ENCODE assay signal across 8 cellular contexts in genomic region chr15:69760890-69761568, GRCh38.
DNase-seq lines count a peak whose midpoint lies in the region; ATAC-seq and TF ChIP-seq lines count a peak whose summit lies in the region.

No MANE protein-coding gene starts in this region.

- H3K4me1 Mint-ChIP-seq in T-helper 17 cell (peaks cover 74% of the 10 kb centered on the region), endodermal cell (no peaks in the 10 kb centered on the region)

- no peaks in the 10 kb centered on the region for H3K36me3 ChIP-seq in adrenal gland (replicated peaks in 1 of 2)
- no peaks in the 10 kb centered on the region for H3K36me3 ChIP-seq in endodermal cell (ENCODE audit: control insufficient read depth, insufficient read depth, low read length)

- H3K9ac ChIP-seq in endodermal cell (ENCODE audit: extremely low read depth, low read length, poor library complexity, severe bottlenecking) = no peak overlapping the region

- intact Hi-C loops in adrenal gland (cut with DNase I) = no loop called here

- 49 to 50% (median 49%) methylated on average over 7 of the region's 7 CpGs for WGBS in adrenal gland, 4 donors
- 87 to 88% methylated on average over 5 to 7 of the region's 7 CpGs for WGBS in endodermal cell (ENCODE audit: insufficient coverage in 1 of 2, insufficient read length in 1 of 2), 2 experiments

- no peak overlapping the region for H3K4me3 ChIP-seq in adrenal gland
- no peak overlapping the region for H3K4me3 ChIP-seq in endodermal cell (ENCODE audit: low read length)

- peak overlapping the region in 2 of 5 donors; percentile 49 to 82 for H3K27ac ChIP-seq in adrenal gland
- H3K27ac ChIP-seq in endodermal cell (ENCODE audit: low read depth, low read length) = no peak overlapping the region

- DNase-seq in T-helper 17 cell (peak; percentile 23 to 68 (median 53)), adrenal gland (peak; percentile 36 to 91 (median 74)), kidney glomerular epithelial cell (lab: John Stamatoyannopoulos, UW) (peak; percentile 98), endodermal cell (no peak), NCI-H187 (lab: John Stamatoyannopoulos, UW) (no peak)
- peak; percentile 57 to 84 (median 70) for DNase-seq in stimulated activated CD4-positive, alpha-beta T cell treated with anti-CD3 and anti-CD28 coated beads, TNF-alpha, amount 100 ng/mL, for 48 hours (ENCODE audit: low read depth in 3 of 3)

- H3K27ac Mint-ChIP-seq in T-helper 17 cell (peak overlapping the region; percentile 22), endodermal cell (no peak overlapping the region)

- no peaks in the 10 kb centered on the region for H3K9me3 ChIP-seq in T-helper 17 cell (ENCODE audit: control insufficient read depth, low read length, poor library complexity, severe bottlenecking)
- H3K9me3 ChIP-seq in adrenal gland (replicated peaks in 1 of 3) = no peaks in the 10 kb centered on the region
- no peaks in the 10 kb centered on the region for H3K9me3 ChIP-seq in endodermal cell (ENCODE audit: control insufficient read depth, low read length)

- TF ChIP-seq CTCF in adrenal gland (IDR thresholded peaks at IDR 0.05) (no peak), endodermal cell (conservative IDR thresholded peaks at IDR 0.05) (no peak)

- H3K9me3 Mint-ChIP-seq in endodermal cell = no peaks in the 10 kb centered on the region

- H3K27me3 Mint-ChIP-seq in T-helper 17 cell (peaks cover 10% of the 10 kb centered on the region), endodermal cell (ENCODE audit: insufficient read depth) (peaks cover 5% of the 10 kb centered on the region)

- ATAC-seq in GM18498 (IDR thresholded peaks at IDR 0.05; ENCODE audit: unreplicated experiment) = peak; percentile 66
- peak; percentile 42 for ATAC-seq in HG03457 (IDR thresholded peaks at IDR 0.05; ENCODE audit: unreplicated experiment)
- ATAC-seq in T-helper 17 cell = peak; percentile 79

- no peak for TF ChIP-seq POLR2A in adrenal gland (IDR thresholded peaks at IDR 0.05)

- H3K4me1 ChIP-seq in adrenal gland (replicated peaks in 1 of 2) (peaks cover 0 to 6% of the 10 kb centered on the region in 2 donors), endodermal cell (ENCODE audit: control insufficient read depth, insufficient read depth, low read length) (no peaks in the 10 kb centered on the region)

- H3K27me3 ChIP-seq in adrenal gland = no peaks in the 10 kb centered on the region
- H3K27me3 ChIP-seq in endodermal cell (ENCODE audit: control insufficient read depth, insufficient read depth, low read length, poor library complexity, severe bottlenecking) = no peaks in the 10 kb centered on the region

- no peaks in the 10 kb centered on the region for H3K36me3 Mint-ChIP-seq in T-helper 17 cell (ENCODE audit: low read depth)
- H3K36me3 Mint-ChIP-seq in endodermal cell (ENCODE audit: low read depth) = no peaks in the 10 kb centered on the region

- H3K4me3 Mint-ChIP-seq in T-helper 17 cell (peak overlapping the region; percentile 77), endodermal cell (no peak overlapping the region)

Comparison
In these comparisons a context has a peak if more than half of its experiments do, and no peak if none do; other contexts are left out.
1. DNase-seq: peak in T-helper 17 cell (3 of 3), adrenal gland (7 of 7), kidney glomerular epithelial cell (single experiment) and stimulated activated CD4-positive, alpha-beta T cell treated with anti-CD3 and anti-CD28 coated beads, TNF-alpha, amount 100 ng/mL, for 48 hours (3 of 3); none in endodermal cell (single experiment) and NCI-H187 (0 of 2).
2. Peak in every context shown above with its lines, with median percentiles within 50 percentile points of each other: ATAC-seq.